31 cellular contexts compared by ENCODE assay signal in the genomic region with DNA sequence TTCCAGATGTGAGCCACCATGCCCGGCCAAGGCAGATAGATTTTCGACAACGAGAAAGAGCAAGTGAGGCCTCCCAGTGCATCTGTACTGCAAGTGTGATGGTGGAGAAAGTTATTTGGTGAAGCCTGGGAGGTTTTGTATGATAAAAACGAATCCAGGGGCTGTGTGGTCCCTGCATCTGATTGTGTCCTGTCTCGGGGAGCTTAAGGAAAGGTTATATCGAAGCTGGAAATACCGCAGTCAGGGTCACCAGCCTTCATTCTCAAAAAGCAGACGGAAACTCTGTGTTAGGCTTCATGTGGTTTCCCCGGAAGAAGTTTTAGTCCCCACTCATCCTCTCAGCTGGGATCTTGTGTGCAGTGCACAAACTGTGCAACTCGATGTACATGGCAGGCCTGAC. TPM values are rescaled to one million over a fixed set of nuclear protein-coding genes. Genes with fewer than 3 reads are reported as not detected.
"Had no signal": no experiment of that assay in that cellular context is flagged by ENCODE, and none has a peak within 500 bp of the region (broad histone marks: within the 10 kb centered on the region; RNA-seq: fewer than 3 reads in every experiment).

No MANE protein-coding gene starts in this region.

- H3K36me3 ChIP-seq: stomach, suprapubic skin, thoracic aorta, thyroid gland, tibial artery, tibial nerve, transverse colon, upper lobe of left lung, upper lobe of right lung, uterus, vagina had no signal

- H3K4me1 ChIP-seq: stomach, suprapubic skin, testis, thyroid gland, tibial artery, tibial nerve, transverse colon, upper lobe of left lung, upper lobe of right lung, uterus, vagina had no signal

- H3K27ac ChIP-seq: stomach, suprapubic skin, testis, thoracic aorta, thyroid gland, tibial artery, tibial nerve, transverse colon, upper lobe of left lung, upper lobe of right lung, uterus, vagina had no signal

- DNase-seq: stimulated activated CD4-positive, alpha-beta T cell treated with anti-CD3 and anti-CD28 coated beads, Interleukin-2, amount 100 ng/mL, for 48 hours; stimulated activated CD4-positive, alpha-beta T cell treated with anti-CD3 and anti-CD28 coated beads, Interleukin-4, amount 100 ng/mL, for 1 hour; stimulated activated CD4-positive, alpha-beta T cell treated with anti-CD3 and anti-CD28 coated beads, Interleukin-4, amount 100 ng/mL, for 24 hours; stimulated activated CD4-positive, alpha-beta T cell treated with anti-CD3 and anti-CD28 coated beads, Interleukin-4, amount 100 ng/mL, for 4 hours; stimulated activated CD8-positive, alpha-beta memory T cell treated with anti-CD3 and anti-CD28 coated beads, Interleukin-4, amount 100 ng/mL, for 48 hours; stimulated activated naive B cell treated with anti-CD40 and anti-IgM and Interleukin-4, amounts not matched to agents 10 μg/mL and 1 μg/mL and 100 μg/mL, for 72 hours; stimulated activated naive CD4-positive, alpha-beta T cell; stimulated activated naive CD4-positive, alpha-beta T cell treated with Interleukin-2 at 50 U/mL for 16 hours; stimulated activated naive CD8-positive, alpha-beta T cell treated with anti-CD3 and anti-CD28 coated beads, Interleukin-15, amount 100 ng/mL, for 72 hours; stimulated activated naive CD8-positive, alpha-beta T cell treated with anti-CD3 and anti-CD28 coated beads, Interleukin-15, Interleukin-2, amounts not matched to agents 100 U/mL and 50 U/mL, for 24 hours; stomach; substantia nigra; testis; thyroid gland; tibial artery; transverse colon; trophoblast cell; upper lobe of left lung; upper lobe of right lung; uterus had no signal

- H3K9me3 ChIP-seq: stomach, suprapubic skin, testis, thoracic aorta, thyroid gland, tibial artery, tibial nerve, transverse colon, upper lobe of left lung, upper lobe of right lung, uterus, vagina had no signal

- ATAC-seq: stimulated activated memory B cell treated with anti-CD40 and anti-IgM and Interleukin-4, amounts not matched to agents 10 μg/mL and 1 μg/mL and 100 μg/mL, for 72 hours; stimulated activated naive B cell treated with anti-CD40 and anti-IgM and Interleukin-4, amounts not matched to agents 10 μg/mL and 1 μg/mL and 100 μg/mL, for 72 hours; stimulated activated naive CD8-positive, alpha-beta T cell treated with anti-CD3 and anti-CD28 coated beads, Interleukin-15, amount 100 ng/mL, for 72 hours; stimulated activated naive CD8-positive, alpha-beta T cell treated with anti-CD3 and anti-CD28 coated beads, Interleukin-15, Interleukin-2, amounts not matched to agents 100 U/mL and 50 U/mL, for 24 hours; upper lobe of right lung had no signal

- FAIRE-seq: urothelium cell line had no signal

- H3K27me3 ChIP-seq: stomach, testis, thyroid gland, tibial artery, tibial nerve, upper lobe of left lung, upper lobe of right lung, uterus, vagina had no signal

- H3K4me3 ChIP-seq: stomach, suprapubic skin, testis, thoracic aorta, thyroid gland, tibial artery, tibial nerve, transverse colon, upper lobe of left lung, upper lobe of right lung, uterus, vagina had no signal

RNA-seq across cellular contexts. Expression of a gene that starts 3.4 kb away (rescaled TPM):
- total RNA-seq: stomach, subcutaneous adipose tissue, suprapubic skin, temporal lobe, testis, thoracic aorta, thyroid gland, tibial nerve, transverse colon, upper lobe of left lung, upper lobe of right lung, ureter, urinary bladder, uterus, vagina had no signal
- polyA plus RNA-seq: stomach, thymus, urinary bladder had no signal
